In genomic region chr15:74635228-74635627, GRCh38 we compare ENCODE assay signal across 8 cellular contexts. TPM values are rescaled to one million over a fixed set of nuclear protein-coding genes. Genes with fewer than 3 reads are reported as not detected.
DNase-seq lines count a peak whose midpoint lies in the region; TF ChIP-seq lines count a peak whose summit lies in the region.

No MANE protein-coding gene starts in this region.

- no peaks in the 10 kb centered on the region for H3K4me1 ChIP-seq in PC-9 (replicated peaks; ENCODE audit: insufficient read depth)
- H3K4me1 ChIP-seq in fibroblast of lung (ENCODE audit: control insufficient read depth, extremely low read depth, insufficient read depth, low read length), result no peaks in the 10 kb centered on the region
- H3K4me1 ChIP-seq in testis, result no peaks in the 10 kb centered on the region

- peaks cover 60% of the 10 kb centered on the region for H3K36me3 Mint-ChIP-seq in Calu3 (ENCODE audit: insufficient read depth, unreplicated experiment)
- peaks cover 87% of the 10 kb centered on the region for H3K36me3 Mint-ChIP-seq in activated T-cell treated with anti-CD3 and anti-CD28 coated beads, Interleukin-2, amount 50 U/mL, for 24 hours (ENCODE audit: low read depth)

- no peak overlapping the region for H3K9ac ChIP-seq in fibroblast of lung (ENCODE audit: insufficient read depth, low read length)

- CTCF ChIA-PET in Calu3 (lab: Charles Lee), result interaction anchor here (0.5 to 7.9 kb wide), 3 partner anchors 16 to 134 kb away, joined by 5 to 107 read pairs (median 7); no protein-coding TSS in a partner anchor
- CTCF ChIA-PET in PC-9 (lab: Charles Lee), result interaction anchor here (0.6 to 3.8 kb wide), 4 partner anchors 43 to 383 kb away, joined by 3 to 28 read pairs (median 7); no protein-coding TSS in a partner anchor

- no peak overlapping the region for H3K4me3 ChIP-seq in HFF-Myc (replicated peaks; ENCODE audit: low read depth, low read length)
- no peak overlapping the region for H3K4me3 ChIP-seq in PC-9
- no peak overlapping the region for H3K4me3 ChIP-seq in fibroblast of lung (replicated peaks in 1 of 4; ENCODE audit: control extremely low read depth in 1 of 4, insufficient read depth in 1 of 4, low read depth in 3 of 4, low read length in 4 of 4)
- no peak overlapping the region for H3K4me3 ChIP-seq in testis

- H3K9me3 ChIP-seq in PC-9 (ENCODE audit: insufficient read depth, low read depth) (no peaks in the 10 kb centered on the region), fibroblast of lung (ENCODE audit: control insufficient read depth, insufficient read depth, low read depth, low read length) (no peaks in the 10 kb centered on the region), testis (no peaks in the 10 kb centered on the region)

- H3K27ac ChIP-seq in PC-9 (no peak overlapping the region), fibroblast of lung (ENCODE audit: insufficient read depth, low read length) (no peak overlapping the region), testis (no peak overlapping the region)

- intact Hi-C loops in Calu3 (cut with micrococcal nuclease; ENCODE audit: unreplicated experiment) (loop anchor here (1.0 to 2.0 kb wide), 2 partner anchors 134 to 316 kb away; no protein-coding TSS in a partner anchor), PC-9 (cut with micrococcal nuclease; ENCODE audit: unreplicated experiment) (loop anchor here (1.0 to 2.0 kb wide), 2 partner anchors 134 to 316 kb away; no protein-coding TSS in a partner anchor), testis (cut with DNase I; ENCODE audit: low total_unique reads) (loop anchor here (5.0 to 10.0 kb wide), 2 partner anchors 132 to 320 kb away; partner anchors contain the start of gene RPP25)

- H3K36me3 ChIP-seq in PC-9 (ENCODE audit: low read depth) (no peaks in the 10 kb centered on the region), fibroblast of lung (ENCODE audit: control insufficient read depth, insufficient read depth, low read length) (peaks cover 13% of the 10 kb centered on the region), testis (ENCODE audit: low read depth, missing control alignments) (no peaks in the 10 kb centered on the region)

- H2AFZ ChIP-seq in PC-9, result no peak overlapping the region
- H2AFZ ChIP-seq in fibroblast of lung (ENCODE audit: low read length), result no peak overlapping the region

- H3K4me3 Mint-ChIP-seq in Calu3 (ENCODE audit: low read depth, unreplicated experiment), result no peak overlapping the region
- H3K4me3 Mint-ChIP-seq in activated T-cell treated with anti-CD3 and anti-CD28 coated beads, Interleukin-2, amount 50 U/mL, for 24 hours, result no peak overlapping the region

- no peaks in the 10 kb centered on the region for H3K27me3 Mint-ChIP-seq in Calu3 (ENCODE audit: unreplicated experiment)
- H3K27me3 Mint-ChIP-seq in activated T-cell treated with anti-CD3 and anti-CD28 coated beads, Interleukin-2, amount 50 U/mL, for 24 hours, result no peaks in the 10 kb centered on the region

- TF ChIP-seq POLR2A in testis (IDR thresholded peaks at IDR 0.05), result no peak

- no TSS peak for BruUV-seq in Calu3 (replicated peaks; lab: Mats Ljungman, UMichigan)
- no TSS peak for BruUV-seq in PC-9 (replicated peaks; lab: Mats Ljungman, UMichigan)

- no peak overlapping the region for H3K27ac Mint-ChIP-seq in Calu3 (ENCODE audit: unreplicated experiment)
- H3K27ac Mint-ChIP-seq in activated T-cell treated with anti-CD3 and anti-CD28 coated beads, Interleukin-2, amount 50 U/mL, for 24 hours, result no peak overlapping the region

- peak; percentile 81 for DNase-seq in Calu3
- DNase-seq in HFF-Myc (ENCODE audit: extremely low read depth, low read depth), result no peak
- DNase-seq in PC-9, result peak in 1 of 2 experiments; percentile 58
- DNase-seq in activated T-cell treated with anti-CD3 and anti-CD28 coated beads, Interleukin-2, amount 50 U/mL, for 24 hours, result peak; percentile 81
- DNase-seq in fibroblast of lung (ENCODE audit: low read depth in 2 of 2), result peak; percentile 43 to 62
- peak in 36 of 56 donors; percentile 6 to 74 (median 40) for DNase-seq in nucleus accumbens (lab: John Stamatoyannopoulos, UW)
- DNase-seq in testis, result peak; percentile 65
- no peak for DNase-seq in GF-D8 (lab: John Stamatoyannopoulos, UW)

- 24 to 29% methylated on average over 5 of the region's 5 CpGs for WGBS in testis, 2 donors

- TF ChIP-seq CTCF in Calu3 (IDR thresholded peaks at IDR 0.05; ENCODE audit: unreplicated experiment) (peak; percentile 94), HFF-Myc (IDR thresholded peaks at IDR 0.05; ENCODE audit: low read depth, low read length, missing control alignments) (peak; percentile 90), PC-9 (conservative IDR thresholded peaks at IDR 0.05) (peak; percentile 94), fibroblast of lung (conservative IDR thresholded peaks at IDR 0.05 in 1 of 2, IDR thresholded peaks at IDR 0.05 in 1 of 2; ENCODE audit: low read depth in 1 of 2, low read length in 2 of 2) (peak; percentile 92 to 93), testis (IDR thresholded peaks at IDR 0.05) (peak; percentile 74 to 81 (median 80))

- H4K20me1 ChIP-seq in PC-9 (ENCODE audit: insufficient read depth) (peaks cover 44% of the 10 kb centered on the region), fibroblast of lung (ENCODE audit: control insufficient read depth, extremely low read depth, insufficient read depth, low read length) (no peaks in the 10 kb centered on the region)

- POLR2A ChIA-PET in PC-9 (lab: Charles Lee; ENCODE audit: unreplicated experiment), result interaction anchor here (0.7 kb wide), 1 partner anchor 133 kb away, joined by 4 read pairs; no protein-coding TSS in a partner anchor

- H3K4me1 Mint-ChIP-seq in Calu3 (ENCODE audit: low read depth, unreplicated experiment), result no peaks in the 10 kb centered on the region
- no peaks in the 10 kb centered on the region for H3K4me1 Mint-ChIP-seq in activated T-cell treated with anti-CD3 and anti-CD28 coated beads, Interleukin-2, amount 50 U/mL, for 24 hours (ENCODE audit: low read depth)

- H3K79me2 ChIP-seq in PC-9 (ENCODE audit: low read depth) (no peaks in the 10 kb centered on the region; the same call in 1 of the 2 replicates), fibroblast of lung (ENCODE audit: control insufficient read depth, insufficient read depth, low read length) (no peaks in the 10 kb centered on the region)

- H3K27me3 ChIP-seq in PC-9 (ENCODE audit: insufficient read depth, low read depth) (no peaks in the 10 kb centered on the region), fibroblast of lung (ENCODE audit: control insufficient read depth, insufficient read depth, low read length) (no peaks in the 10 kb centered on the region), testis (no peaks in the 10 kb centered on the region)

- H3K4me2 ChIP-seq in PC-9 (no peak overlapping the region), fibroblast of lung (ENCODE audit: extremely low read depth, insufficient read depth, low read length) (no peak overlapping the region)

- H3K9me3 Mint-ChIP-seq in Calu3 (ENCODE audit: low read depth, unreplicated experiment), result no peaks in the 10 kb centered on the region
- no peaks in the 10 kb centered on the region for H3K9me3 Mint-ChIP-seq in activated T-cell treated with anti-CD3 and anti-CD28 coated beads, Interleukin-2, amount 50 U/mL, for 24 hours

- no peaks in the 10 kb centered on the region for H3K9me2 ChIP-seq in PC-9 (ENCODE audit: insufficient read depth)

- H3F3A ChIP-seq in PC-9 (ENCODE audit: insufficient read depth, low read depth), result peaks cover 15% of the 10 kb centered on the region; the same call in 1 of the 2 replicates

RNA-seq across cellular contexts. Expression of gene CLK3, which starts 19.6 kb away (rescaled TPM):
- 89.2 and 93.5 TPM in 2 replicates for total RNA-seq in Calu3 (2022)
- total RNA-seq in PC-9 (2021), result 70.7 and 80.1 TPM in 2 replicates
- total RNA-seq in fibroblast of lung, result 30.8 and 43.1 TPM in 2 replicates
- 39.9 and 41.4 TPM in 2 replicates for polyA plus RNA-seq in fibroblast of lung
- polyA plus RNA-seq in fibroblast of lung (2012), result 40.8 and 43.5 TPM in 2 replicates
- polyA minus RNA-seq in fibroblast of lung (ENCODE audit: low replicate concordance), result 145 and 250 TPM in 2 replicates
- total RNA-seq in testis, result 100 to 1,000 TPM; 162 to 197 TPM
- polyA plus RNA-seq in testis (ENCODE audit: insufficient read depth, low read depth, low replicate concordance), result 137 TPM

Comparison
In these comparisons a context has a peak if more than half of its experiments do, and no peak if none do; other contexts are left out.
1. DNase-seq: peak in Calu3 (single experiment), activated T-cell treated with anti-CD3 and anti-CD28 coated beads, Interleukin-2, amount 50 U/mL, for 24 hours (single experiment), fibroblast of lung (2 of 2), nucleus accumbens (36 of 56) and testis (single experiment); none in HFF-Myc (single experiment) and GF-D8 (single experiment).
2. Peak in every context shown above with its lines, with median percentiles within 50 percentile points of each other: CTCF ChIP-seq.